8 cellular contexts compared by ENCODE assay signal in the genomic region with DNA sequence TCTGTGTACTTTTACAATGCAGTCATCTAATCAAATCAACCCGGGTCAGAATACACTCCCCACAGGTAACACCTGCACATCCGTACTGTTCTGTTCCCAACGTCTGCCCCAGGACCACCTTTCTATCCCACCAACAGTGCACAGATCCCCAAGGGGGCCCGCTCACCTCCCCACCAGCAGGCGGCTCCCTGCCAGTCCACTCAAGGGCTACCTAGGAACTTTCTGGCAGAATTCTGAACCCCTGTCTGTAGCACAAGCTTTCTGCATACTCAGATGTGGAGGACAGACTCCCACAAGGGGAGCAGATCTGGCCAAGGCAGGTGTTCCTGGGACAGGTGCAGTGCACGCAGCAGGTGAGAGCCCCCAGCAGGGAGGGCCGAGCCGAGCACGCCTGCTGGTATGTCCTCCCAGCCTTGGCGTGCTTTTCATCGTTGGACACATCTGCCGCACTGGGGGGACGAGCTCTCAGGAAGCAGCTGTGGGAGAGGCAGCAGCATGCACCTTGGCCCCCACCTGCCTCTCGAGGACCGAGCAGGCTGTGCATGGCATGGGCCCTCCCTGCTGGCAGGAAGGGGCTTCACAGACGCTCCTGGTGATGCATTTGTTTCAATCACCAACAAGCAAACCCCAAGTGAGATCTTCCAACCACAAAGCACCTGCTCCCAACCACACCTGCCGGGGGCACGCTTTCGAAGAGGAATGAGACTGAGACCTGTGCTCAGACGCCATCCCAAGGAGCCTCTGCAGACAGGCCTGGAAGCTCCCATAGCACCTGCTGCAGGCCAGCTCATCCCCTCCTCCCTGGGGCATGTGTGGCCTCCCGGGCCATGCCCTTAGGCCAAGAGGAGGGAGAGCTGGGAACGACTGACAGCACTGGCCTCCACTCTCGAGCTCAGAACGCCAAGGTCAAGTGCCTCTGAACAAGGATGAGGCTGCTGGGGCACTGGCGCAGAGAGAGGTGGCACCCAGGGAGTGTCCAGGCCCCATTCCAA. TPM values are rescaled to one million over a fixed set of nuclear protein-coding genes. Genes with fewer than 3 reads are reported as not detected.
A peak's percentile ranks its signal among the peaks of the same experiment; 100 is the strongest.
DNase-seq lines count a peak whose midpoint lies in the region; ATAC-seq, FAIRE-seq and TF ChIP-seq lines count a peak whose summit lies in the region.

No MANE protein-coding gene starts in this region.

- 52 to 68% (median 57%) methylated on average over 14 to 25 of the region's 25 CpGs for WGBS in adrenal gland, 4 donors
- WGBS in stomach, 5 donors, result 48 to 55% (median 51%) methylated on average over 19 to 25 of the region's 25 CpGs

- in situ Hi-C loops in ACHN (cut with HindIII; ENCODE audit: low pct_ligation_motif_present, low pct_unique_long_range_greater_than_20kb, low sequenced_read_pairs), result no loop called here

- no peak for TF ChIP-seq EP300 in stomach (IDR thresholded peaks at IDR 0.05)

- no peak for TF ChIP-seq POLR2A in GM12891 (IDR thresholded peaks at IDR 0.05; ENCODE audit: low read depth, low read length)
- peak in 1 of 2 donors; percentile 53 for TF ChIP-seq POLR2A in adrenal gland (IDR thresholded peaks at IDR 0.05)
- no peak for TF ChIP-seq POLR2A in stomach (IDR thresholded peaks at IDR 0.05)

- H3K36me3 ChIP-seq in adrenal gland (replicated peaks in 1 of 2) (peaks cover 0 to 4% of the 10 kb centered on the region in 2 donors), stomach (peaks cover 7 to 16% (median 15%) of the 10 kb centered on the region in 4 donors)

- H3K4me1 ChIP-seq in adrenal gland (replicated peaks in 1 of 2) (peaks cover 53 to 80% of the 10 kb centered on the region in 2 donors), stomach (peaks cover 65 to 92% (median 79%) of the 10 kb centered on the region in 4 donors)

- H3K27me3 ChIP-seq in adrenal gland (no peaks in the 10 kb centered on the region), stomach (no peaks in the 10 kb centered on the region)

- peak; percentile 63 for FAIRE-seq in GM12891 (lab: Jason Lieb, UNC)

- H3K4me3 ChIP-seq in adrenal gland, result no peak overlapping the region
- H3K4me3 ChIP-seq in stomach, result no peak overlapping the region

- intact Hi-C loops in adrenal gland (cut with DNase I) (no loop called here), stomach (cut with DNase I; ENCODE audit: low total_unique reads) (no loop called here)

- TF ChIP-seq CTCF in adrenal gland (IDR thresholded peaks at IDR 0.05) (no peak), stomach (IDR thresholded peaks at IDR 0.05) (peak in 1 of 7 experiments; percentile 3), omental fat pad (IDR thresholded peaks at IDR 0.05) (no peak)

- H3K27ac ChIP-seq in adrenal gland, result peak overlapping the region in 4 of 5 donors; percentile 7 to 90 (median 80)
- H3K27ac ChIP-seq in stomach, result peak overlapping the region; percentile 55 to 87 (median 82)

- DNase-seq in GM12891 (ENCODE audit: insufficient read length, low spot score), result peak; percentile 63
- peak; percentile 68 to 92 (median 86) for DNase-seq in adrenal gland
- no peak for DNase-seq in stomach
- DNase-seq in anterior cingulate cortex (lab: John Stamatoyannopoulos, UW), result no peak
- no peak for DNase-seq in ACHN
- no peak for DNase-seq in omental fat pad (ENCODE audit: low spot score)

- ATAC-seq in GM21526 (IDR thresholded peaks at IDR 0.05; ENCODE audit: low FRiP score, unreplicated experiment), result peak; percentile 74
- peak; percentile 39 for ATAC-seq in HG03575 (IDR thresholded peaks at IDR 0.05; ENCODE audit: extremely low read depth, insufficient number of reproducible peaks, low FRiP score, unreplicated experiment)
- ATAC-seq in omental fat pad (ENCODE audit: low FRiP score), result no peak

- no peaks in the 10 kb centered on the region for H3K9me3 ChIP-seq in adrenal gland (replicated peaks in 1 of 3)
- H3K9me3 ChIP-seq in stomach, result no peaks in the 10 kb centered on the region

TF ChIP-seq in GM12891, 5 proteins besides CTCF, POLR2A, EP300 and RAD21:
- TF ChIP-seq SPI1 (IDR thresholded peaks at IDR 0.05; ENCODE audit: low read depth, low read length) (no peak), POLR2AphosphoS5 (IDR thresholded peaks at IDR 0.05; ENCODE audit: low read depth, low read length) (peak; percentile 57; the same call in 1 of the 2 replicates)

RNA-seq across cellular contexts. Expression of gene RAB20, which starts 35.9 kb away (rescaled TPM):
- polyA plus RNA-seq in GM12891 (2012; ENCODE audit: low read depth, missing spikeins), result 24.1 TPM
- 100 to 1,000 TPM in 1 of 8 donors, 10 to 100 TPM in 7; 30.8 to 259 (median 46.1) TPM for total RNA-seq in adrenal gland
- polyA plus RNA-seq in adrenal gland, result 10 to 100 TPM; 15.0 to 20.6 (median 20.5) TPM
- total RNA-seq in stomach, result 10 to 100 TPM; 11.7 to 44.6 (median 20.0) TPM
- polyA plus RNA-seq in stomach, result 10 to 100 TPM; 25.5 to 41.8 (median 36.0) TPM
- 10 to 100 TPM; 34.7 to 67.9 (median 49.4) TPM for total RNA-seq in omental fat pad

Comparison
In these comparisons a context has a peak if more than half of its experiments do, and no peak if none do; other contexts are left out.
1. DNase-seq: peak in GM12891 (single experiment) and adrenal gland (7 of 7); none in stomach (single experiment), anterior cingulate cortex (0 of 58), ACHN (single experiment) and omental fat pad (single experiment).